ENCODE assay signal across 10 cellular contexts in the genomic region with DNA sequence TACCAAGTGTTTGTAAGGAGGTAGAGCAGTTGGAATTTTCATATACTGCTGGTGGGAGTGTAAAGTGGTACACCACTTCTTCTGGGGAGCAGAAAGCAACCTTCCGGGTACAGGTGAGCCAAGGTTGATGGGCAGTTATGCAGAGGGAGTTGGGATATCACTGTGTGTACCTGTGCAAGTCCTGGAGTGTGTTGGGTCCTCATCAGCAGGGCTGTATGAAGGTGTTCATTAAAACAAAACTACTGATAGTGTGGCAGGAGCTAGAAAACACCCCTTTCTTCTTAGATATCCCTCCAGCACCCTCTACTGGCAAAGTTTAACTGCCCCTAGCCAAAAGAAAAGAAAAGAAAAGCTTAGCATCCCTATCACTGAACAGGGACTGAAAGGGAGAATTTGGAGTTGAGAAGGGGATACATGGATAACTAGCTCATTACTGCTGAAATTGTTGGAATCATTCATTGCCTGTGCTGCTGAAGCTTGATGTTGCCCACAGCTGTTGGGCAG. TPM values are rescaled to one million over a fixed set of nuclear protein-coding genes. Genes with fewer than 3 reads are reported as not detected.
A peak's percentile ranks its signal among the peaks of the same experiment; 100 is the strongest.
DNase-seq lines count a peak whose midpoint lies in the region; ATAC-seq and TF ChIP-seq lines count a peak whose summit lies in the region.
"Had no signal": no experiment of that assay in that cellular context is flagged by ENCODE, and none has a peak within 500 bp of the region (broad histone marks: within the 10 kb centered on the region; RNA-seq: fewer than 3 reads in every experiment).

No MANE protein-coding gene starts in this region.

- no peak overlapping the region for H3K18ac ChIP-seq in IMR-90 (ENCODE audit: low read depth, low read length)

- no peak overlapping the region for H3K27ac ChIP-seq in IMR-90 (ENCODE audit: insufficient read depth, low read length)

- TF ChIP-seq POLR2A in IMR-90 (IDR thresholded peaks at IDR 0.05; ENCODE audit: low read depth, low read length) = no peak

- ATAC-seq in IMR-90 (ENCODE audit: low read depth) (no peak), HG03342 (IDR thresholded peaks at IDR 0.05; ENCODE audit: unreplicated experiment) (no peak)

- peak; percentile 24; the same call in 1 of the 2 replicates for TF ChIP-seq CTCF in IMR-90 (conservative IDR thresholded peaks at IDR 0.05; ENCODE audit: low read depth, low read length)
- TF ChIP-seq CTCF in neural crest cell (conservative IDR thresholded peaks at IDR 0.05) = peak; percentile 42

- H4K20me1 ChIP-seq in IMR-90 (ENCODE audit: insufficient read depth, low read length) = peaks cover 92% of the 10 kb centered on the region

- H2BK15ac ChIP-seq in IMR-90 (ENCODE audit: low read depth, low read length) = no peak overlapping the region

- no peak overlapping the region for H3K56ac ChIP-seq in IMR-90 (ENCODE audit: extremely low read depth, insufficient read depth, low read length)

- no peak overlapping the region for H4K8ac ChIP-seq in IMR-90 (ENCODE audit: low read depth in 2 of 2, low read length in 2 of 2)

- no peak overlapping the region for H3K14ac ChIP-seq in IMR-90 (replicated peaks; ENCODE audit: low read depth, low read length)

- no peak overlapping the region for H3K9ac ChIP-seq in IMR-90 (ENCODE audit: low read depth, low read length)

- no peak overlapping the region for H4K5ac ChIP-seq in IMR-90 (ENCODE audit: low read depth, low read length)

- dilution Hi-C loops in IMR-90 (cut with HindIII; ENCODE audit: low sequenced_read_pairs, unreplicated experiment) = no loop called here

- no peaks in the 10 kb centered on the region for H3K27me3 ChIP-seq in IMR-90 (ENCODE audit: control insufficient read depth, insufficient read depth, low read length)

- DNase-seq in NCI-H2107 treated with DMSO at 0.1 percent for 48 hours (lab: John Stamatoyannopoulos, UW; ENCODE audit: unreplicated experiment) (peak; percentile 82), NCI-H2107 (lab: John Stamatoyannopoulos, UW) (no peak), IMR-90 (no peak), SW480 (ENCODE audit: low spot score) (peak; percentile 66), neural crest cell (ENCODE audit: low read depth, low spot score) (no peak), SK-N-DZ (ENCODE audit: low spot score) (no peak), D341Med (ENCODE audit: low spot score) (no peak)
- DNase-seq: anterior cingulate cortex, trophoblast cell had no signal

- H2BK120ac ChIP-seq in IMR-90 (ENCODE audit: low read depth, low read length) = no peak overlapping the region

- H3K4me1 Mint-ChIP-seq in neural crest cell = peaks cover 30% of the 10 kb centered on the region

- BruUV-seq in IMR-90 (replicated peaks; lab: Mats Ljungman, UMichigan) = no TSS peak

- no peak overlapping the region for H3K4me2 ChIP-seq in IMR-90 (ENCODE audit: low read depth, low read length)

- no peak overlapping the region for H3K23ac ChIP-seq in IMR-90 (ENCODE audit: low read depth, low read length)

- WGBS in IMR-90 (ENCODE audit: extremely low coverage in 2 of 2, insufficient read length in 1 of 2), 2 experiments = no CpG with 5 or more reads among the region's 1 CpG

- H3K4me1 ChIP-seq in IMR-90 (ENCODE audit: control insufficient read depth, insufficient read depth, low read length) = peaks cover 8% of the 10 kb centered on the region

- no peak overlapping the region for H2BK20ac ChIP-seq in IMR-90 (ENCODE audit: low read depth, low read length)

- peak; percentile 9; the same call in 1 of the 2 replicates for TF ChIP-seq RAD21 in IMR-90 (IDR thresholded peaks at IDR 0.05; ENCODE audit: low read length)

- no peaks in the 10 kb centered on the region for H3K9me3 Mint-ChIP-seq in neural crest cell

- H3K79me1 ChIP-seq in IMR-90 (ENCODE audit: low read depth in 1 of 2, low read length in 2 of 2) = peaks cover 0 to 60% of the 10 kb centered on the region in 2 experiments; a peak in 2 of 4 replicates

- peaks cover 9% of the 10 kb centered on the region for H3K36me3 Mint-ChIP-seq in neural crest cell (ENCODE audit: low read depth)

- no peak overlapping the region for H4K91ac ChIP-seq in IMR-90 (ENCODE audit: insufficient read depth, low read depth, low read length)

- H3K27me3 Mint-ChIP-seq in neural crest cell (ENCODE audit: low read depth) = no peaks in the 10 kb centered on the region

- POLR2A ChIA-PET in IMR-90 (lab: Charles Lee; ENCODE audit: unreplicated experiment) = no interaction called here

- H3K9me1 ChIP-seq in IMR-90 (ENCODE audit: insufficient read depth, low read length) = peaks cover 11% of the 10 kb centered on the region

- CTCF ChIA-PET in IMR-90 (lab: Yijun Ruan, JAX) = interaction anchor here (0.7 to 0.9 kb wide), 2 partner anchors 10 to 45 kb away, joined by 3 read pairs; no protein-coding TSS in a partner anchor

- H2BK5ac ChIP-seq in IMR-90 (ENCODE audit: low read depth, low read length, poor library complexity, severe bottlenecking) = no peak overlapping the region

- no peak overlapping the region for H3K4me3 ChIP-seq in IMR-90 (ENCODE audit: insufficient read depth, low read depth, low read length)

- no peak overlapping the region for H2AFZ ChIP-seq in IMR-90 (replicated peaks; ENCODE audit: low read length, poor library complexity)

- no peak overlapping the region for H3K4ac ChIP-seq in IMR-90 (ENCODE audit: low read depth, low read length)

- H3K4me3 Mint-ChIP-seq in neural crest cell = no peak overlapping the region

- peaks cover 3% of the 10 kb centered on the region for H3K36me3 ChIP-seq in IMR-90 (ENCODE audit: control insufficient read depth, insufficient read depth, low read length)

- intact Hi-C loops in IMR-90 (cut with micrococcal nuclease) = no loop called here

- no peaks in the 10 kb centered on the region for H3K9me3 ChIP-seq in IMR-90 (ENCODE audit: control insufficient read depth, insufficient read depth, low read length)

- no peak overlapping the region for H2AK5ac ChIP-seq in IMR-90 (ENCODE audit: low read depth, low read length)

- no peak overlapping the region for H2AK9ac ChIP-seq in IMR-90 (replicated peaks; ENCODE audit: low read depth, low read length, poor library complexity)

- H3K27ac Mint-ChIP-seq in neural crest cell (ENCODE audit: unreplicated experiment) = no peak overlapping the region

- in situ Hi-C loops in IMR-90 (cut with MboI; ENCODE audit: low sequenced_read_pairs) = no loop called here

TF ChIP-seq in IMR-90, 13 proteins besides CTCF, POLR2A, EP300 and RAD21:
- no peak for TF ChIP-seq BHLHE40 (IDR thresholded peaks at IDR 0.05; ENCODE audit: low read depth, low read length)
- TF ChIP-seq, protein P1, sequence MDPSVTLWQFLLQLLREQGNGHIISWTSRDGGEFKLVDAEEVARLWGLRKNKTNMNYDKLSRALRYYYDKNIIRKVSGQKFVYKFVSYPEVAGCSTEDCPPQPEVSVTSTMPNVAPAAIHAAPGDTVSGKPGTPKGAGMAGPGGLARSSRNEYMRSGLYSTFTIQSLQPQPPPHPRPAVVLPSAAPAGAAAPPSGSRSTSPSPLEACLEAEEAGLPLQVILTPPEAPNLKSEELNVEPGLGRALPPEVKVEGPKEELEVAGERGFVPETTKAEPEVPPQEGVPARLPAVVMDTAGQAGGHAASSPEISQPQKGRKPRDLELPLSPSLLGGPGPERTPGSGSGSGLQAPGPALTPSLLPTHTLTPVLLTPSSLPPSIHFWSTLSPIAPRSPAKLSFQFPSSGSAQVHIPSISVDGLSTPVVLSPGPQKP (IDR thresholded peaks at IDR 0.05; ENCODE audit: borderline replicate concordance, low read depth, low read length) = no peak
- no peak for TF ChIP-seq CHD1 (IDR thresholded peaks at IDR 0.05; ENCODE audit: low read depth, low read length)
- no peak for TF ChIP-seq RCOR1 (IDR thresholded peaks at IDR 0.05; ENCODE audit: insufficient replicate concordance, low read length)
- TF ChIP-seq SMC3 (IDR thresholded peaks at IDR 0.05; ENCODE audit: low read depth, low read length) = no peak
- no peak for TF ChIP-seq RFX5 (IDR thresholded peaks at IDR 0.05; ENCODE audit: low read depth, low read length)
- TF ChIP-seq MAFK (IDR thresholded peaks at IDR 0.05; ENCODE audit: low read depth, low read length) = no peak
- TF ChIP-seq NFE2L2 (IDR thresholded peaks at IDR 0.05; ENCODE audit: low read depth, low read length) = no peak
- no peak for TF ChIP-seq CEBPB (IDR thresholded peaks at IDR 0.05; ENCODE audit: low read depth, low read length)
- TF ChIP-seq FOS (IDR thresholded peaks at IDR 0.05; ENCODE audit: low read depth, low read length) = no peak
- no peak for TF ChIP-seq MAZ (IDR thresholded peaks at IDR 0.05; ENCODE audit: borderline replicate concordance, low read depth, low read length)
- TF ChIP-seq USF2 (IDR thresholded peaks at IDR 0.05; ENCODE audit: low read depth, low read length) = no peak
- TF ChIP-seq MXI1 (IDR thresholded peaks at IDR 0.05; ENCODE audit: borderline replicate concordance, low read depth, low read length) = no peak

RNA-seq across cellular contexts. Expression of gene MARCHF6, which starts 10.7 kb away (rescaled TPM):
- 55.2 and 71.4 TPM in 2 replicates for total RNA-seq in IMR-90 (2012; rRNA removed)
- polyA plus RNA-seq in IMR-90 (2012; rRNA removed) = 45.9 and 62.6 TPM in 2 replicates
- polyA plus RNA-seq in IMR-90 (2012; cell fraction: cytosol; rRNA removed) = 13.2 and 14.4 TPM in 2 replicates
- 65.9 and 496 TPM in 2 replicates for polyA plus RNA-seq in IMR-90 (2012; cell fraction: nucleus; rRNA removed; ENCODE audit: low replicate concordance)
- total RNA-seq in neural crest cell = 202 and 207 TPM in 2 replicates
- 83.8 and 85.0 TPM in 2 replicates for polyA plus RNA-seq in SK-N-DZ (2014; cell fraction: cytosol; rRNA removed)
- polyA plus RNA-seq in SK-N-DZ (2014; cell fraction: nucleus; rRNA removed) = 151 and 216 TPM in 2 replicates

RNA-seq across cellular contexts. Expression of gene CMBL, which starts 56.5 kb away (rescaled TPM):
- total RNA-seq in IMR-90 (2012; rRNA removed) (5.0 and 5.8 TPM in 2 replicates), neural crest cell (22.2 and 24.0 TPM in 2 replicates)
- polyA plus RNA-seq in IMR-90 (2012; rRNA removed) = 25.9 and 26.3 TPM in 2 replicates
- polyA plus RNA-seq in IMR-90 (2012; cell fraction: cytosol; rRNA removed) = 7.6 and 31.9 TPM in 2 replicates
- polyA plus RNA-seq in IMR-90 (2012; cell fraction: nucleus; rRNA removed; ENCODE audit: low replicate concordance) = 6.3 and 8.1 TPM in 2 replicates
- 2.3 and 3.7 TPM in 2 replicates for polyA plus RNA-seq in SK-N-DZ (2014; cell fraction: cytosol; rRNA removed)
- 0.60 and 0.94 TPM in 2 replicates for polyA plus RNA-seq in SK-N-DZ (2014; cell fraction: nucleus; rRNA removed)

Comparison
In these comparisons a context has a peak if more than half of its experiments do, and no peak if none do; other contexts are left out.
1. DNase-seq: peak in NCI-H2107 treated with DMSO at 0.1 percent for 48 hours (single experiment) and SW480 (single experiment); none in NCI-H2107 (single experiment), IMR-90 (single experiment), neural crest cell (single experiment), SK-N-DZ (single experiment) and D341Med (single experiment).